In genomic region chr7:135213831-135214230, GRCh38 we compare ENCODE assay signal across 21 cellular contexts. TPM values are rescaled to one million over a fixed set of nuclear protein-coding genes. Genes with fewer than 3 reads are reported as not detected.
A peak's percentile ranks its signal among the peaks of the same experiment; 100 is the strongest.
DNase-seq lines count a peak whose midpoint lies in the region; FAIRE-seq and TF ChIP-seq lines count a peak whose summit lies in the region.
"Had no signal": no experiment of that assay in that cellular context is flagged by ENCODE, and none has a peak within 500 bp of the region (broad histone marks: within the 10 kb centered on the region; RNA-seq: fewer than 3 reads in every experiment).

No MANE protein-coding gene starts in this region.

- H3K79me2 ChIP-seq in H1 (ENCODE audit: control insufficient read depth in 1 of 2, insufficient read depth in 2 of 2, low read length in 2 of 2): no peaks in the 10 kb centered on the region

- peak overlapping the region; percentile 25 for H3K4me3 Mint-ChIP-seq in progenitor cell of endocrine pancreas (ENCODE audit: low read depth)

- H3K23me2 ChIP-seq in H1 (ENCODE audit: low read depth, low read length): peaks cover 8% of the 10 kb centered on the region

- H3K18ac ChIP-seq in H1 (ENCODE audit: extremely low read depth, low read length) (no peak overlapping the region), mesenchymal stem cell (ENCODE audit: low read depth in 1 of 2, low read length in 2 of 2) (no peak overlapping the region)

- H2BK5ac ChIP-seq in H1 (ENCODE audit: low read depth, low read length) (no peak overlapping the region), mesenchymal stem cell (ENCODE audit: low read depth, low read length, poor library complexity, severe bottlenecking) (no peak overlapping the region)

- no peak overlapping the region for H3K27ac ChIP-seq in H1 (ENCODE audit: low read depth, low read length)
- no peak overlapping the region for H3K27ac ChIP-seq in mesenchymal stem cell (ENCODE audit: low read length, poor library complexity, severe bottlenecking)
- H3K27ac ChIP-seq: 22Rv1, PC-9 had no signal

- H2AK5ac ChIP-seq in H1 (ENCODE audit: low read depth, low read length): no peak overlapping the region
- peak overlapping the region; percentile 63 for H2AK5ac ChIP-seq in mesenchymal stem cell (ENCODE audit: low read length, severe bottlenecking)

- H2AFZ ChIP-seq in H1 (ENCODE audit: low read length): 0 out of 2 replicates have a peak overlapping the region, but pooled peaks have one; percentile 25
- H2AFZ ChIP-seq in mesenchymal stem cell (ENCODE audit: low read depth, low read length): no peak overlapping the region
- H2AFZ ChIP-seq: PC-9 had no signal

- H3K4ac ChIP-seq in H1 (replicated peaks; ENCODE audit: insufficient read length, low read depth, low read length) (no peak overlapping the region), mesenchymal stem cell (ENCODE audit: low read depth in 1 of 2, low read length in 2 of 2) (no peak overlapping the region)

- H3K79me1 ChIP-seq in H1 (ENCODE audit: low read depth, low read length) (no peaks in the 10 kb centered on the region), mesenchymal stem cell (replicated peaks; ENCODE audit: low read length, poor library complexity, severe bottlenecking) (peaks cover 4% of the 10 kb centered on the region)

- no peaks in the 10 kb centered on the region for H4K20me1 ChIP-seq in H1 (replicated peaks in 1 of 2; ENCODE audit: control insufficient read depth in 1 of 2, insufficient read depth in 2 of 2, low read length in 2 of 2)

- H3K9me3 ChIP-seq in H1 (ENCODE audit: insufficient read depth in 2 of 2, low read depth in 1 of 2, low read length in 1 of 2) (no peaks in the 10 kb centered on the region), mesenchymal stem cell (ENCODE audit: control insufficient read depth, low read length) (no peaks in the 10 kb centered on the region)

- no peak overlapping the region for H3K14ac ChIP-seq in H1 (ENCODE audit: insufficient read length)
- no peak overlapping the region for H3K14ac ChIP-seq in mesenchymal stem cell (ENCODE audit: low read length in 2 of 2)

- no peaks in the 10 kb centered on the region for H3K27me3 Mint-ChIP-seq in progenitor cell of endocrine pancreas

- no peak overlapping the region for H2BK15ac ChIP-seq in H1 (ENCODE audit: low read length)
- no peak overlapping the region for H2BK15ac ChIP-seq in mesenchymal stem cell (ENCODE audit: low read depth, poor library complexity, severe bottlenecking)

- CTCF ChIA-PET in H1 (lab: Charles Lee; ENCODE audit: partially characterized antibody): interaction anchor here (0.6 to 1.5 kb wide), 2 partner anchors 19 to 497 kb away, joined by 3 to 5 read pairs; no protein-coding TSS in a partner anchor

- H3K4me3 ChIP-seq in H1 (ENCODE audit: extremely low read depth in 1 of 4, insufficient read depth in 2 of 4, low read depth in 3 of 4, low read length in 4 of 4) (no peak overlapping the region), mesenchymal stem cell (ENCODE audit: insufficient read depth in 1 of 2, low read depth in 1 of 2, low read length in 2 of 2) (no peak overlapping the region)
- H3K4me3 ChIP-seq: PC-9 had no signal

- no peak overlapping the region for H4K91ac ChIP-seq in H1 (replicated peaks; ENCODE audit: insufficient read length, low read length)
- H4K91ac ChIP-seq in mesenchymal stem cell (ENCODE audit: low read length): no peak overlapping the region

- H4K8ac ChIP-seq in H1 (ENCODE audit: extremely low read depth, insufficient read depth, low read length): no peak overlapping the region
- H4K8ac ChIP-seq in mesenchymal stem cell (ENCODE audit: low read length): no peak overlapping the region

- H3K9ac ChIP-seq in H1 (replicated peaks in 1 of 4; ENCODE audit: extremely low read depth in 1 of 4, low read depth in 3 of 4, low read length in 3 of 4): no peak overlapping the region
- H3K9ac ChIP-seq in mesenchymal stem cell (ENCODE audit: low read length): no peak overlapping the region

- H3K27ac Mint-ChIP-seq in progenitor cell of endocrine pancreas: no peak overlapping the region

- H3K4me1 ChIP-seq in H1 (replicated peaks in 1 of 4; ENCODE audit: control insufficient read depth in 3 of 4, insufficient read depth in 4 of 4, low read length in 3 of 4) (no peaks in the 10 kb centered on the region; a peak in 2 of 7 replicates), mesenchymal stem cell (ENCODE audit: control insufficient read depth, insufficient read depth, low read depth, low read length) (peaks cover 10% of the 10 kb centered on the region)

- H3K4me2 ChIP-seq in H1 (ENCODE audit: insufficient read depth in 1 of 2, low read depth in 2 of 2, low read length in 2 of 2) (no peak overlapping the region), mesenchymal stem cell (ENCODE audit: low read length, poor library complexity, severe bottlenecking) (no peak overlapping the region)
- H3K4me2 ChIP-seq: PC-9 had no signal

- H2BK120ac ChIP-seq in H1 (replicated peaks; ENCODE audit: low read depth, low read length) (no peak overlapping the region), mesenchymal stem cell (ENCODE audit: low read depth, low read length) (no peak overlapping the region)

- no peak for TF ChIP-seq POLR2A in H1 (IDR thresholded peaks at IDR 0.05; ENCODE audit: control extremely low read depth in 1 of 2, low read depth in 2 of 2, low read length in 2 of 2)

- 91% methylated on average over 2 of the region's 2 CpGs; no CpG with 5 or more reads in 1 of the 2 experiments for WGBS in H1 (ENCODE audit: extremely low coverage in 1 of 2, insufficient coverage in 1 of 2, insufficient read length in 1 of 2, insufficient replicate concordance in 2 of 2, low coverage in 1 of 2, low lambda C conversion rate in 2 of 2, missing lambda C conversion rate in 1 of 2), 2 experiments
- WGBS in mesenchymal stem cell: 43% methylated on average over 2 of the region's 2 CpGs

- TF ChIP-seq EP300 in H1 (IDR thresholded peaks at IDR 0.05; ENCODE audit: borderline replicate concordance in 1 of 2, low read depth in 2 of 2, low read length in 2 of 2): no peak

- H2BK12ac ChIP-seq in H1 (ENCODE audit: low read depth, low read length): no peak overlapping the region
- H2BK12ac ChIP-seq in mesenchymal stem cell (ENCODE audit: low read length in 2 of 2): no peak overlapping the region

- DNase-seq in NCI-H82 (lab: John Stamatoyannopoulos, UW): peak; percentile 31
- DNase-seq in NCI-H82 treated with DMSO at 0.1 percent for 48 hours (lab: John Stamatoyannopoulos, UW; ENCODE audit: unreplicated experiment): no peak
- no peak for DNase-seq in H1 (ENCODE audit: low read depth in 1 of 2, low spot score in 2 of 2)
- no peak for DNase-seq in mesenchymal stem cell
- DNase-seq in progenitor cell of endocrine pancreas (ENCODE audit: low spot score, unreplicated experiment): no peak
- no peak for DNase-seq in NCI-H1048 (lab: John Stamatoyannopoulos, UW)
- DNase-seq in DMS53 (lab: John Stamatoyannopoulos, UW): no peak
- DNase-seq in activated CD8-positive, alpha-beta memory T cell treated with anti-CD3 and anti-CD28 coated beads for 24 hours: no peak
- DNase-seq: DND-41, GF-D8, GOT3, Kasumi-1, NCI-H1417, NCI-H2029, NCI-H2171 treated with DMSO at 0.1 percent for 48 hours, NCI-H774, PC-9 had no signal

- TF ChIP-seq CTCF in H1 (IDR thresholded peaks at IDR 0.05; ENCODE audit: control extremely low read depth in 1 of 3, insufficient read depth in 1 of 3, low read depth in 1 of 3, low read length in 3 of 3) (no peak), progenitor cell of endocrine pancreas (IDR thresholded peaks at IDR 0.05; ENCODE audit: unreplicated experiment) (no peak)

- H2BK20ac ChIP-seq in H1 (ENCODE audit: low read length): no peak overlapping the region

- H3K36me3 Mint-ChIP-seq in progenitor cell of endocrine pancreas (ENCODE audit: insufficient read depth): no peaks in the 10 kb centered on the region

- H3K27me3 ChIP-seq in H1 (replicated peaks in 1 of 4; ENCODE audit: control insufficient read depth in 3 of 4, extremely low read depth in 1 of 4, insufficient read depth in 3 of 4, low read length in 3 of 4): peaks cover 0 to 8% (median 3%) of the 10 kb centered on the region in 4 experiments; a peak in 5 of 7 replicates
- H3K27me3 ChIP-seq in mesenchymal stem cell (ENCODE audit: control insufficient read depth in 1 of 2, insufficient read depth in 1 of 2, low read length in 2 of 2): no peaks in the 10 kb centered on the region

- H3K36me3 ChIP-seq in H1 (ENCODE audit: control insufficient read depth in 2 of 4, insufficient read depth in 4 of 4, low read length in 3 of 4) (no peaks in the 10 kb centered on the region), mesenchymal stem cell (ENCODE audit: control insufficient read depth in 1 of 2, insufficient read depth in 2 of 2, low read depth in 1 of 2, low read length in 2 of 2) (peaks cover 0 to 2% of the 10 kb centered on the region in 2 experiments)

- TF ChIP-seq RAD21 in H1 (IDR thresholded peaks at IDR 0.05 in 1 of 2, conservative IDR thresholded peaks at IDR 0.05 in 1 of 2; ENCODE audit: low read depth in 2 of 2, low read length in 2 of 2): no peak

- H3K4me1 Mint-ChIP-seq in progenitor cell of endocrine pancreas (ENCODE audit: low read depth): peaks cover 22% of the 10 kb centered on the region

- H4K5ac ChIP-seq in H1 (ENCODE audit: insufficient read length, low read depth, low read length): no peak overlapping the region

- no peak for FAIRE-seq in H1 (lab: Jason Lieb, UNC)

- no peak overlapping the region for H3K56ac ChIP-seq in H1 (replicated peaks; ENCODE audit: insufficient read length, low read depth, low read length)

- H3K23ac ChIP-seq in H1 (ENCODE audit: insufficient read length) (no peak overlapping the region), mesenchymal stem cell (ENCODE audit: low read length in 2 of 2) (no peak overlapping the region)

- POLR2A ChIA-PET in H1 (lab: Charles Lee; ENCODE audit: partially characterized antibody): interaction anchor here (1.3 kb wide), 1 partner anchor 148 kb away, joined by 3 read pairs; no protein-coding TSS in a partner anchor

- no peaks in the 10 kb centered on the region for H3K9me3 Mint-ChIP-seq in progenitor cell of endocrine pancreas (ENCODE audit: low read depth)

RNA-seq across cellular contexts. Expression of gene WDR91, which starts 2.5 kb away (rescaled TPM):
- total RNA-seq in H1 (2021; fragmentation: NEBNext Ultra II Directional; extraction: Animal tissue kit (Norgen Biotek cat#: 25700)): 12.7 and 14.7 TPM in 2 replicates
- 8.2 and 11.2 TPM in 2 replicates for polyA plus RNA-seq in H1 (2011; rRNA removed)
- polyA plus RNA-seq in H1 (2011; cell fraction: cytosol; rRNA removed): 13.0 TPM
- 38.4 TPM for polyA plus RNA-seq in H1 (2011; cell fraction: nucleus; rRNA removed)
- polyA plus RNA-seq in H1 (2012, experiment 1 of 2): 4.8 to 9.7 TPM (median 9.0 TPM) in 4 replicates
- 6.7 TPM for polyA plus RNA-seq in H1 (2012, experiment 2 of 2)
- 5.7 TPM for polyA plus RNA-seq in H1 (2013, experiment 1 of 2)
- 5.6 TPM for polyA plus RNA-seq in H1 (2013, experiment 2 of 2)
- polyA minus RNA-seq in H1 (2011; rRNA and poly(A)+ RNA removed): 13.2 and 16.6 TPM in 2 replicates
- 6.8 TPM for polyA minus RNA-seq in H1 (2011; cell fraction: cytosol; rRNA and poly(A)+ RNA removed)
- 10.2 TPM for polyA minus RNA-seq in H1 (2011; cell fraction: nucleus; rRNA and poly(A)+ RNA removed)
- 4.2 TPM for polyA plus RNA-seq in mesenchymal stem cell (2013, experiment 1 of 2)
- 4.1 TPM for polyA plus RNA-seq in mesenchymal stem cell (2013, experiment 2 of 2)
- total RNA-seq in progenitor cell of endocrine pancreas: 15.7 and 23.1 TPM in 2 replicates

RNA-seq across cellular contexts. Expression of gene STRA8, which starts 19.8 kb away (rescaled TPM):
- not detected in 2 replicates for total RNA-seq in H1 (2021; fragmentation: NEBNext Ultra II Directional; extraction: Animal tissue kit (Norgen Biotek cat#: 25700))
- polyA plus RNA-seq in H1 (2011; rRNA removed): not detected in 2 replicates
- not detected for polyA plus RNA-seq in H1 (2011; cell fraction: cytosol; rRNA removed)
- not detected for polyA plus RNA-seq in H1 (2011; cell fraction: nucleus; rRNA removed)
- not detected in 4 replicates for polyA plus RNA-seq in H1 (2012, experiment 1 of 2)
- not detected for polyA plus RNA-seq in H1 (2012, experiment 2 of 2)
- polyA plus RNA-seq in H1 (2013, experiment 1 of 2): not detected
- polyA plus RNA-seq in H1 (2013, experiment 2 of 2): not detected
- not detected in 2 replicates for polyA minus RNA-seq in H1 (2011; rRNA and poly(A)+ RNA removed)
- not detected for polyA minus RNA-seq in H1 (2011; cell fraction: cytosol; rRNA and poly(A)+ RNA removed)
- polyA minus RNA-seq in H1 (2011; cell fraction: nucleus; rRNA and poly(A)+ RNA removed): not detected
- not detected for polyA plus RNA-seq in mesenchymal stem cell (2013, experiment 1 of 2)
- not detected for polyA plus RNA-seq in mesenchymal stem cell (2013, experiment 2 of 2)
- not detected in 2 replicates for total RNA-seq in progenitor cell of endocrine pancreas
- total RNA-seq: NCI-H460, PC-9, SK-MEL-5 had no signal
- polyA plus RNA-seq: BJ had no signal

RNA-seq across cellular contexts. Expression of gene CYREN, which starts 43.3 kb away (rescaled TPM):
- 46.0 and 46.2 TPM in 2 replicates for total RNA-seq in H1 (2021; fragmentation: NEBNext Ultra II Directional; extraction: Animal tissue kit (Norgen Biotek cat#: 25700))
- polyA plus RNA-seq in H1 (2011; rRNA removed): 25.1 and 29.1 TPM in 2 replicates
- polyA plus RNA-seq in H1 (2011; cell fraction: cytosol; rRNA removed): 36.9 TPM
- polyA plus RNA-seq in H1 (2011; cell fraction: nucleus; rRNA removed): 32.3 TPM
- polyA plus RNA-seq in H1 (2012, experiment 1 of 2): 33.1 to 39.0 TPM (median 34.3 TPM) in 4 replicates
- 21.8 TPM for polyA plus RNA-seq in H1 (2012, experiment 2 of 2)
- polyA plus RNA-seq in H1 (2013, experiment 1 of 2): 24.2 TPM
- 23.4 TPM for polyA plus RNA-seq in H1 (2013, experiment 2 of 2)
- 52.3 and 54.6 TPM in 2 replicates for polyA minus RNA-seq in H1 (2011; rRNA and poly(A)+ RNA removed)
- polyA minus RNA-seq in H1 (2011; cell fraction: cytosol; rRNA and poly(A)+ RNA removed): 33.2 TPM
- 61.4 TPM for polyA minus RNA-seq in H1 (2011; cell fraction: nucleus; rRNA and poly(A)+ RNA removed)
- polyA plus RNA-seq in mesenchymal stem cell (2013, experiment 1 of 2): 23.2 TPM
- 23.5 TPM for polyA plus RNA-seq in mesenchymal stem cell (2013, experiment 2 of 2)
- total RNA-seq in progenitor cell of endocrine pancreas: 73.8 and 76.1 TPM in 2 replicates
